ENCODE assay signal across 21 cellular contexts in genomic region chr12:13603951-13604350, GRCh38.
"Had no signal": no experiment of that assay in that cellular context is flagged by ENCODE, and none has a peak within 500 bp of the region (broad histone marks: within the 10 kb centered on the region; RNA-seq: fewer than 3 reads in every experiment).

No MANE protein-coding gene starts in this region.

- H2AFZ ChIP-seq: neural progenitor cell had no signal

- H3K36me3 Mint-ChIP-seq: immature natural killer cell; memory B cell; naive B cell; natural killer cell treated with Interleukin-12 subunit alpha and Interleukin-12 subunit beta and Interleukin-15 and Interleukin-18, amount 100 ng/mL, for 72 hours; stimulated activated memory B cell treated with anti-CD40 and anti-IgM and Interleukin-4, amounts not matched to agents 10 μg/mL and 1 μg/mL and 100 μg/mL, for 72 hours had no signal

- H3K4me1 ChIP-seq: psoas muscle, spleen, tibial nerve, upper lobe of left lung had no signal

- H3K9me3 ChIP-seq: mucosa of descending colon, psoas muscle, spleen, thoracic aorta, tibial nerve, upper lobe of left lung had no signal

- H3K4me3 ChIP-seq: lung, mucosa of descending colon, neural progenitor cell, psoas muscle, skin epidermis, spleen, thoracic aorta, tibial nerve, upper lobe of left lung had no signal

- DNase-seq: cortex of kidney; effector memory CD8-positive, alpha-beta T cell; hypothalamus; immature natural killer cell; mucosa of descending colon; naive B cell; psoas muscle; right cardiac atrium; spleen; stimulated activated CD4-positive, alpha-beta T cell treated with anti-CD3 and anti-CD28 coated beads, Interleukin-4, amount 100 ng/mL, for 4 hours; stimulated activated naive CD8-positive, alpha-beta T cell treated with anti-CD3 and anti-CD28 coated beads, Interleukin-15, Interleukin-2, amounts not matched to agents 100 U/mL and 50 U/mL, for 24 hours; substantia nigra; upper lobe of left lung had no signal

- H3K27ac ChIP-seq: neural progenitor cell, psoas muscle, skin epidermis, spleen, thoracic aorta, tibial nerve, upper lobe of left lung had no signal

- H3K27me3 ChIP-seq: neural progenitor cell, spleen, tibial nerve, upper lobe of left lung had no signal

- H3K4me3 Mint-ChIP-seq: effector memory CD8-positive, alpha-beta T cell; immature natural killer cell; memory B cell; naive B cell; natural killer cell treated with Interleukin-12 subunit alpha and Interleukin-12 subunit beta and Interleukin-15 and Interleukin-18, amount 100 ng/mL, for 72 hours; neural progenitor cell; stimulated activated memory B cell treated with anti-CD40 and anti-IgM and Interleukin-4, amounts not matched to agents 10 μg/mL and 1 μg/mL and 100 μg/mL, for 72 hours had no signal

- H3K4me1 Mint-ChIP-seq: immature natural killer cell, naive B cell, neural progenitor cell had no signal

- H3K9ac ChIP-seq: neural progenitor cell had no signal

- H3K4me2 ChIP-seq: neural progenitor cell had no signal

- H3K9me3 Mint-ChIP-seq: memory B cell; naive B cell; neural progenitor cell; stimulated activated memory B cell treated with anti-CD40 and anti-IgM and Interleukin-4, amounts not matched to agents 10 μg/mL and 1 μg/mL and 100 μg/mL, for 72 hours had no signal

- H3K27me3 Mint-ChIP-seq: effector memory CD8-positive, alpha-beta T cell; memory B cell; stimulated activated memory B cell treated with anti-CD40 and anti-IgM and Interleukin-4, amounts not matched to agents 10 μg/mL and 1 μg/mL and 100 μg/mL, for 72 hours had no signal

- H3K36me3 ChIP-seq: neural progenitor cell, spleen, thoracic aorta, upper lobe of left lung had no signal

- H3K27ac Mint-ChIP-seq: effector memory CD8-positive, alpha-beta T cell; immature natural killer cell; memory B cell; naive B cell; natural killer cell treated with Interleukin-12 subunit alpha and Interleukin-12 subunit beta and Interleukin-15 and Interleukin-18, amount 100 ng/mL, for 72 hours; neural progenitor cell; stimulated activated memory B cell treated with anti-CD40 and anti-IgM and Interleukin-4, amounts not matched to agents 10 μg/mL and 1 μg/mL and 100 μg/mL, for 72 hours had no signal
